Comparison of ENCODE assay signal across 8 cellular contexts in the genomic region with DNA sequence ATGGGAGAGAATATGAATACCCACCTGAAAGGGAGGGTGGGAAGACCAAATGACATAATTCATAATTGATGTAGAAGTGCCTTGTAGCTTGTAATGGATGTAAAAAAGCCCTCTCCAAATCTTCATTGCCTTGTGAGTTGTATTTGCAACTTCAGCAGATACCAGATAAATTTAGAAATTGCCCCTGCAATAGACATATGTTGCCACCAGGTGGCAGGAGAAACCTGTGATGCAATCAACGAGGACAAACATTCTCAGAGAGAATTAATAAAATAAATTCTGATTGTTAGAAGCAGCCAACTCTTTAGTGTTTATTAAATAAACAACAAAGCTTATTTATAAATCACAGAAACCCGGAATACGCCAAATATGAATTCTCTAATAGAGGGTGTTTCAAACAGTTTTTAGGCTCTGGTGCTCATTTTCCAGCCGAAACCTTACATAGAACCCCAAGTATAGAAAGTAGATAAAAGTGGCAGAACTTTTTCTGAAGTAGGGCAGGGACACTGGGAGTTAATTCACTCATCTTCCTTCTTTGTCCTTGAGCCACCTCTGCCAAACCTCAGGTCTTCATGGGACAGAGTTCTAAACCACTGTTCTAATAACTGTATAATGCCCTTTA.
DNase-seq lines count a peak whose midpoint lies in the region; TF ChIP-seq lines count a peak whose summit lies in the region.

No MANE protein-coding gene starts in this region.

- in situ Hi-C loops in KBM-7 (cut with MboI; ENCODE audit: low pct_unique_long_range_greater_than_20kb, low sequenced_read_pairs), result no loop called here

- H3K4me3 Mint-ChIP-seq in glutamatergic neuron (ENCODE audit: unreplicated experiment), result no peak overlapping the region

- peak; percentile 13 for DNase-seq in stimulated activated CD4-positive, alpha-beta T cell treated with anti-CD3 and anti-CD28 coated beads, Interleukin-1b, Interleukin-23, amount 100 ng/mL, for 48 hours
- no peak for DNase-seq in stimulated activated CD4-positive, alpha-beta T cell treated with anti-CD3 and anti-CD28 coated beads, Interleukin-12 subunit alpha, Interleukin-12 subunit beta, amount 100 ng/mL, for 4 hours
- peak; percentile 64 for DNase-seq in KBM-7
- DNase-seq in glutamatergic neuron, result peak; percentile 45
- DNase-seq in stimulated activated CD4-positive, alpha-beta T cell treated with anti-CD3 and anti-CD28 coated beads, Interleukin-4, amount 100 ng/mL, for 24 hours, result peak; percentile 27
- DNase-seq in activated effector memory CD4-positive, alpha-beta T cell treated with anti-CD3 and anti-CD28 coated beads, Interleukin-2, amount 50 U/mL, for 16 hours, result no peak
- no peak for DNase-seq in cardiac septum (ENCODE audit: low spot score)

- H3K27ac ChIP-seq in VCaP, result no peak overlapping the region

- TF ChIP-seq CTCF in VCaP (conservative IDR thresholded peaks at IDR 0.05) (peak; percentile 91), glutamatergic neuron (IDR thresholded peaks at IDR 0.05; ENCODE audit: partially characterized antibody, unreplicated experiment) (peak; percentile 88)

- H3K9me3 Mint-ChIP-seq in glutamatergic neuron (ENCODE audit: unreplicated experiment), result no peaks in the 10 kb centered on the region

- peaks cover 2% of the 10 kb centered on the region for H3K27me3 Mint-ChIP-seq in glutamatergic neuron (ENCODE audit: unreplicated experiment)

- H3K36me3 Mint-ChIP-seq in glutamatergic neuron (ENCODE audit: unreplicated experiment), result no peaks in the 10 kb centered on the region

- H3K4me1 Mint-ChIP-seq in glutamatergic neuron (ENCODE audit: low read depth, unreplicated experiment), result no peaks in the 10 kb centered on the region

- intact Hi-C loops in cardiac septum (cut with DNase I), result no loop called here

- H3K27ac Mint-ChIP-seq in glutamatergic neuron (ENCODE audit: unreplicated experiment), result no peak overlapping the region

Comparison
In these comparisons a context has a peak if more than half of its experiments do, and no peak if none do; other contexts are left out.
1. DNase-seq: peak in stimulated activated CD4-positive, alpha-beta T cell treated with anti-CD3 and anti-CD28 coated beads, Interleukin-1b, Interleukin-23, amount 100 ng/mL, for 48 hours (single experiment), KBM-7 (single experiment), glutamatergic neuron (single experiment) and stimulated activated CD4-positive, alpha-beta T cell treated with anti-CD3 and anti-CD28 coated beads, Interleukin-4, amount 100 ng/mL, for 24 hours (single experiment); none in stimulated activated CD4-positive, alpha-beta T cell treated with anti-CD3 and anti-CD28 coated beads, Interleukin-12 subunit alpha, Interleukin-12 subunit beta, amount 100 ng/mL, for 4 hours (single experiment), activated effector memory CD4-positive, alpha-beta T cell treated with anti-CD3 and anti-CD28 coated beads, Interleukin-2, amount 50 U/mL, for 16 hours (single experiment) and cardiac septum (single experiment).